In genomic region chrX:72276478-72276953, GRCh38 we compare ENCODE assay signal across 8 cellular contexts. TPM values are rescaled to one million over a fixed set of nuclear protein-coding genes. Genes with fewer than 3 reads are reported as not detected.
DNase-seq lines count a peak whose midpoint lies in the region; ATAC-seq and TF ChIP-seq lines count a peak whose summit lies in the region.

No MANE protein-coding gene starts in this region.

- no peaks in the 10 kb centered on the region for H3K27me3 ChIP-seq in cardiac muscle cell
- H3K27me3 ChIP-seq in Panc1 (ENCODE audit: control insufficient read depth, insufficient read depth, low read length) = no peaks in the 10 kb centered on the region
- peaks cover 14% of the 10 kb centered on the region for H3K27me3 ChIP-seq in skeletal muscle satellite cell (ENCODE audit: control insufficient read depth, insufficient read depth, low read length)

- in situ Hi-C loops in Panc1 (cut with HindIII; ENCODE audit: low pct_unique_long_range_greater_than_20kb, low sequenced_read_pairs) = no loop called here

- peak overlapping the region; percentile 86 for H3K4me2 ChIP-seq in skeletal muscle satellite cell (ENCODE audit: low read length)

- BruUV-seq in Panc1 (replicated peaks; lab: Mats Ljungman, UMichigan) = TSS peak; percentile 75

- no peaks in the 10 kb centered on the region for H3K4me1 ChIP-seq in cardiac muscle cell (ENCODE audit: low read depth)
- H3K4me1 ChIP-seq in Panc1 (ENCODE audit: control insufficient read depth, insufficient read depth, low read length) = peaks cover 29% of the 10 kb centered on the region
- peaks cover 40% of the 10 kb centered on the region for H3K4me1 ChIP-seq in skeletal muscle satellite cell (ENCODE audit: control insufficient read depth, insufficient read depth, low read length)

- DNase-seq in cardiac muscle cell (ENCODE audit: low read depth in 1 of 2, low spot score in 1 of 2) (no peak), Right ventricle myocardium superior (no peak), Panc1 (ENCODE audit: low read depth, low spot score) (no peak), fibroblast of mammary gland (ENCODE audit: low read depth) (no peak), T-helper 9 cell (no peak), SHP77 (lab: John Stamatoyannopoulos, UW) (no peak), NOMO-1 treated with dmso at 0.1 percent for 144 hours (lab: John Stamatoyannopoulos, UW; ENCODE audit: unreplicated experiment) (no peak)

- POLR2A ChIA-PET in Panc1 (lab: Charles Lee) = interaction anchor here (0.5 to 0.9 kb wide), 2 partner anchors 38 to 83 kb away, joined by 3 read pairs; partner anchors contain the start of gene ERCC6L

- ATAC-seq in Right ventricle myocardium superior (ENCODE audit: poor library complexity) = no peak
- ATAC-seq in Panc1 = no peak

- H3K4me3 ChIP-seq in cardiac muscle cell (peak overlapping the region; percentile 86), Panc1 (ENCODE audit: low read depth in 2 of 2, low read length in 2 of 2) (peak overlapping the region; percentile 91 to 95), fibroblast of mammary gland (ENCODE audit: control insufficient read depth, low read depth, low read length) (peak overlapping the region; percentile 90), skeletal muscle satellite cell (ENCODE audit: low read length) (peak overlapping the region; percentile 95)

- CTCF ChIA-PET in Panc1 (lab: Charles Lee) = interaction anchor here (1.1 to 1.2 kb wide), 2 partner anchors 19 to 38 kb away, joined by 3 to 4 read pairs; partner anchors contain the start of gene ERCC6L

- H3K36me3 ChIP-seq in cardiac muscle cell (peaks cover 12% of the 10 kb centered on the region), Panc1 (ENCODE audit: control insufficient read depth, insufficient read depth, low read length) (peaks cover 34% of the 10 kb centered on the region), skeletal muscle satellite cell (ENCODE audit: insufficient read depth, low read length) (peaks cover 53% of the 10 kb centered on the region)

- peak overlapping the region; percentile 87 for H3K27ac ChIP-seq in cardiac muscle cell
- peak overlapping the region; percentile 95 for H3K27ac ChIP-seq in Panc1 (ENCODE audit: low read length)

- no peaks in the 10 kb centered on the region for H3K9me3 ChIP-seq in cardiac muscle cell (ENCODE audit: low read depth)
- H3K9me3 ChIP-seq in Panc1 (ENCODE audit: control insufficient read depth, insufficient read depth, low read depth, low read length) = no peaks in the 10 kb centered on the region
- no peaks in the 10 kb centered on the region for H3K9me3 ChIP-seq in skeletal muscle satellite cell (replicated peaks; ENCODE audit: low read length)

- TF ChIP-seq CTCF in cardiac muscle cell (IDR thresholded peaks at IDR 0.05; ENCODE audit: low read depth, low read length) (no peak), Panc1 (IDR thresholded peaks at IDR 0.05) (no peak), fibroblast of mammary gland (conservative IDR thresholded peaks at IDR 0.05; ENCODE audit: control insufficient read depth, insufficient read depth, low read depth, low read length) (no peak)

- peak overlapping the region; percentile 98 for H3K9ac ChIP-seq in skeletal muscle satellite cell (ENCODE audit: low read depth, low read length)

- intact Hi-C loops in Right ventricle myocardium superior (cut with DNase I) (no loop called here), Panc1 (cut with micrococcal nuclease; ENCODE audit: unreplicated experiment) (no loop called here)

RNA-seq across cellular contexts. Expression of gene RPS4X, which starts 0.5 kb away (rescaled TPM):
- total RNA-seq in cardiac muscle cell (664 and 726 TPM in 2 replicates), Right ventricle myocardium superior (371 TPM), Panc1 (2021; ENCODE audit: unreplicated experiment) (704 TPM)
- 193 and 227 TPM in 2 replicates for polyA plus RNA-seq in cardiac muscle cell
- 919 TPM for polyA plus RNA-seq in Panc1 (2012; ENCODE audit: insufficient read length)
- total RNA-seq in skeletal muscle satellite cell (2012; rRNA removed) = 759 and 904 TPM in 2 replicates

RNA-seq across cellular contexts. Expression of gene CITED1, which starts 29.2 kb away (rescaled TPM):
- total RNA-seq in cardiac muscle cell (1.1 and 2.2 TPM in 2 replicates), Right ventricle myocardium superior (not detected), Panc1 (2021; ENCODE audit: unreplicated experiment) (0.36 TPM)
- polyA plus RNA-seq in cardiac muscle cell = 1.0 TPM in 1 of 2 replicates, not detected in the other
- polyA plus RNA-seq in Panc1 (2012; ENCODE audit: insufficient read length) = 0.75 TPM
- 0.44 and 0.76 TPM in 2 replicates for total RNA-seq in skeletal muscle satellite cell (2012; rRNA removed)

RNA-seq across cellular contexts. Expression of gene ERCC6L, which starts 37.7 kb away (rescaled TPM):
- total RNA-seq in cardiac muscle cell (0.81 and 2.9 TPM in 2 replicates), Right ventricle myocardium superior (0.08 TPM), Panc1 (2021; ENCODE audit: unreplicated experiment) (17.3 TPM)
- 2.4 TPM in 2 replicates for polyA plus RNA-seq in cardiac muscle cell
- 3.9 TPM for polyA plus RNA-seq in Panc1 (2012; ENCODE audit: insufficient read length)
- total RNA-seq in skeletal muscle satellite cell (2012; rRNA removed) = 5.0 and 5.8 TPM in 2 replicates
